ENCODE assay signal across 14 cellular contexts in genomic region chr12:56124133-56124532, GRCh38. TPM values are rescaled to one million over a fixed set of nuclear protein-coding genes. Genes with fewer than 3 reads are reported as not detected.
DNase-seq lines count a peak whose midpoint lies in the region; ATAC-seq and TF ChIP-seq lines count a peak whose summit lies in the region.
"Had no signal": no experiment of that assay in that cellular context is flagged by ENCODE, and none has a peak within 500 bp of the region (broad histone marks: within the 10 kb centered on the region; RNA-seq: fewer than 3 reads in every experiment).

No MANE protein-coding gene starts in this region.

- no peaks in the 10 kb centered on the region for H3K27me3 Mint-ChIP-seq in activated T-helper 1 cell treated with anti-CD3 and anti-CD28 coated beads, Interleukin-12 subunit alpha, Interleukin-12 subunit beta, Interleukin-2, Interleukin-4 antibody, amounts not matched to agents 30 ng/mL and 10 ng/mL and 1 ng/mL, durations not matched to agents 14 hours and 24 hours and 36 hours (ENCODE audit: insufficient read depth)
- H3K27me3 Mint-ChIP-seq in mesothelial cell of epicardium (ENCODE audit: low read depth) = no peaks in the 10 kb centered on the region

- H3K27me3 ChIP-seq in left ventricle myocardium inferior (ENCODE audit: low read depth) (no peaks in the 10 kb centered on the region), right atrium auricular region (no peaks in the 10 kb centered on the region), uterus (no peaks in the 10 kb centered on the region)

- H3K27ac ChIP-seq in left ventricle myocardium inferior (replicated peaks) = peak overlapping the region; percentile 17
- no peak overlapping the region for H3K27ac ChIP-seq in right atrium auricular region
- peak overlapping the region in 1 of 2 donors; percentile 89 for H3K27ac ChIP-seq in uterus

- TF ChIP-seq POLR2A in uterus (IDR thresholded peaks at IDR 0.05) = no peak

- peaks cover 47% of the 10 kb centered on the region for H3K4me1 Mint-ChIP-seq in activated T-helper 1 cell treated with anti-CD3 and anti-CD28 coated beads, Interleukin-12 subunit alpha, Interleukin-12 subunit beta, Interleukin-2, Interleukin-4 antibody, amounts not matched to agents 30 ng/mL and 10 ng/mL and 1 ng/mL, durations not matched to agents 14 hours and 24 hours and 36 hours (ENCODE audit: low read depth)
- H3K4me1 Mint-ChIP-seq in mesothelial cell of epicardium = peaks cover 27% of the 10 kb centered on the region

- H3K36me3 Mint-ChIP-seq in activated T-helper 1 cell treated with anti-CD3 and anti-CD28 coated beads, Interleukin-12 subunit alpha, Interleukin-12 subunit beta, Interleukin-2, Interleukin-4 antibody, amounts not matched to agents 30 ng/mL and 10 ng/mL and 1 ng/mL, durations not matched to agents 14 hours and 24 hours and 36 hours (ENCODE audit: low read depth) = peaks cover 10% of the 10 kb centered on the region
- H3K36me3 Mint-ChIP-seq in mesothelial cell of epicardium = no peaks in the 10 kb centered on the region

- TF ChIP-seq CTCF in left ventricle myocardium inferior (IDR thresholded peaks at IDR 0.05; ENCODE audit: borderline replicate concordance) (no peak), right atrium auricular region (IDR thresholded peaks at IDR 0.05) (no peak), mesothelial cell of epicardium (IDR thresholded peaks at IDR 0.05; ENCODE audit: unreplicated experiment) (no peak), uterus (IDR thresholded peaks at IDR 0.05) (no peak)

- DNase-seq in left ventricle myocardium inferior = no peak
- no peak for DNase-seq in right atrium auricular region (ENCODE audit: low spot score)
- DNase-seq in activated T-helper 1 cell treated with anti-CD3 and anti-CD28 coated beads, Interleukin-12 subunit alpha, Interleukin-12 subunit beta, Interleukin-2, Interleukin-4 antibody, amounts not matched to agents 30 ng/mL and 10 ng/mL and 1 ng/mL, durations not matched to agents 14 hours and 24 hours and 36 hours (ENCODE audit: low spot score) = no peak
- DNase-seq in mesothelial cell of epicardium (ENCODE audit: low spot score in 2 of 2, unreplicated experiment in 2 of 2) = no peak
- no peak for DNase-seq in ureter (ENCODE audit: low spot score)
- DNase-seq in uterus = no peak
- DNase-seq in glomerular visceral epithelial cell (ENCODE audit: extremely low spot score) = no peak
- DNase-seq: DMS79 treated with DMSO at 0.1 percent for 48 hours; NCI-H1105; SIG-M5; stimulated activated naive CD4-positive, alpha-beta T cell had no signal

- H3K36me3 ChIP-seq in left ventricle myocardium inferior (peaks cover 20% of the 10 kb centered on the region), right atrium auricular region (peaks cover 10% of the 10 kb centered on the region), uterus (no peaks in the 10 kb centered on the region)

- no peaks in the 10 kb centered on the region for H3K9me3 Mint-ChIP-seq in activated T-helper 1 cell treated with anti-CD3 and anti-CD28 coated beads, Interleukin-12 subunit alpha, Interleukin-12 subunit beta, Interleukin-2, Interleukin-4 antibody, amounts not matched to agents 30 ng/mL and 10 ng/mL and 1 ng/mL, durations not matched to agents 14 hours and 24 hours and 36 hours
- no peaks in the 10 kb centered on the region for H3K9me3 Mint-ChIP-seq in mesothelial cell of epicardium

- intact Hi-C loops in left ventricle myocardium inferior (cut with micrococcal nuclease) (no loop called here), uterus (cut with DNase I; ENCODE audit: low total_unique reads) (no loop called here)
- intact Hi-C loops in activated T-helper 1 cell treated with anti-CD3 and anti-CD28 coated beads, Interleukin-12 subunit alpha, Interleukin-12 subunit beta, Interleukin-2, Interleukin-4 antibody, amounts not matched to agents 30 ng/mL and 10 ng/mL and 1 ng/mL, durations not matched to agents 14 hours and 24 hours and 36 hours (cut with micrococcal nuclease) = no loop called here

- ATAC-seq in GM21737 (IDR thresholded peaks at IDR 0.05; ENCODE audit: unreplicated experiment) = no peak
- ATAC-seq: esophagus mucosa, left lobe of liver had no signal

- H3K4me1 ChIP-seq in left ventricle myocardium inferior (peaks cover 91% of the 10 kb centered on the region), right atrium auricular region (peaks cover 0 to 62% of the 10 kb centered on the region in 2 donors), uterus (peaks cover 10 to 13% of the 10 kb centered on the region in 2 donors)

- H3K9me3 ChIP-seq in left ventricle myocardium inferior (replicated peaks) (no peaks in the 10 kb centered on the region), right atrium auricular region (no peaks in the 10 kb centered on the region), uterus (no peaks in the 10 kb centered on the region)

- H3K4me3 ChIP-seq in left ventricle myocardium inferior (no peak overlapping the region), right atrium auricular region (no peak overlapping the region), uterus (no peak overlapping the region)

- H3K4me3 Mint-ChIP-seq in activated T-helper 1 cell treated with anti-CD3 and anti-CD28 coated beads, Interleukin-12 subunit alpha, Interleukin-12 subunit beta, Interleukin-2, Interleukin-4 antibody, amounts not matched to agents 30 ng/mL and 10 ng/mL and 1 ng/mL, durations not matched to agents 14 hours and 24 hours and 36 hours = no peak overlapping the region
- H3K4me3 Mint-ChIP-seq in mesothelial cell of epicardium = no peak overlapping the region

- H3K27ac Mint-ChIP-seq in activated T-helper 1 cell treated with anti-CD3 and anti-CD28 coated beads, Interleukin-12 subunit alpha, Interleukin-12 subunit beta, Interleukin-2, Interleukin-4 antibody, amounts not matched to agents 30 ng/mL and 10 ng/mL and 1 ng/mL, durations not matched to agents 14 hours and 24 hours and 36 hours = peak overlapping the region; percentile 43
- H3K27ac Mint-ChIP-seq in mesothelial cell of epicardium = peak overlapping the region; percentile 18

RNA-seq across cellular contexts. Expression of gene ESYT1, which starts 3.9 kb away (rescaled TPM):
- 23.2 TPM for total RNA-seq in left ventricle myocardium inferior
- total RNA-seq in right atrium auricular region = 10 to 100 TPM; 25.4 to 74.0 TPM
- total RNA-seq in activated T-helper 1 cell treated with anti-CD3 and anti-CD28 coated beads, Interleukin-12 subunit alpha, Interleukin-12 subunit beta, Interleukin-2, Interleukin-4 antibody, amounts not matched to agents 30 ng/mL and 10 ng/mL and 1 ng/mL, durations not matched to agents 14 hours and 24 hours and 36 hours = 159 and 161 TPM in 2 replicates
- total RNA-seq in mesothelial cell of epicardium = 64.7 to 69.4 TPM (median 67.2 TPM) in 3 replicates
- 131 TPM for total RNA-seq in ureter
- 100 to 1,000 TPM in 3 of 4 donors, 10 to 100 TPM in 1; 98.4 to 203 (median 134) TPM for total RNA-seq in uterus

RNA-seq across cellular contexts. Expression of gene ZC3H10, which starts 6.1 kb away (rescaled TPM):
- total RNA-seq in left ventricle myocardium inferior = 4.9 TPM
- 1 to 10 TPM; 2.1 to 2.9 TPM for total RNA-seq in right atrium auricular region
- 13.5 and 13.7 TPM in 2 replicates for total RNA-seq in activated T-helper 1 cell treated with anti-CD3 and anti-CD28 coated beads, Interleukin-12 subunit alpha, Interleukin-12 subunit beta, Interleukin-2, Interleukin-4 antibody, amounts not matched to agents 30 ng/mL and 10 ng/mL and 1 ng/mL, durations not matched to agents 14 hours and 24 hours and 36 hours
- total RNA-seq in mesothelial cell of epicardium = 7.8 to 9.2 TPM (median 8.0 TPM) in 3 replicates
- total RNA-seq in ureter = 9.8 TPM
- 1 to 10 TPM; 1.3 to 9.8 (median 4.2) TPM for total RNA-seq in uterus

RNA-seq across cellular contexts. Expression of gene RPL41, which starts 7.7 kb away (rescaled TPM):
- total RNA-seq in left ventricle myocardium inferior = 1,892 TPM
- total RNA-seq in right atrium auricular region = 1,000 to 10,000 TPM in 1 of 2 donors, 100 to 1,000 TPM in 1; 606 to 2,188 TPM
- total RNA-seq in activated T-helper 1 cell treated with anti-CD3 and anti-CD28 coated beads, Interleukin-12 subunit alpha, Interleukin-12 subunit beta, Interleukin-2, Interleukin-4 antibody, amounts not matched to agents 30 ng/mL and 10 ng/mL and 1 ng/mL, durations not matched to agents 14 hours and 24 hours and 36 hours = 3,669 and 3,676 TPM in 2 replicates
- total RNA-seq in mesothelial cell of epicardium = 3,814 to 4,057 TPM (median 4,017 TPM) in 3 replicates
- total RNA-seq in ureter = 5,339 TPM
- 1,000 to 10,000 TPM; 1,022 to 4,789 (median 2,600) TPM for total RNA-seq in uterus

RNA-seq across cellular contexts. Expression of gene PA2G4, which starts 19.8 kb away (rescaled TPM):
- 65.7 TPM for total RNA-seq in left ventricle myocardium inferior
- 100 to 1,000 TPM in 1 of 2 donors, 10 to 100 TPM in 1; 91.4 to 116 TPM for total RNA-seq in right atrium auricular region
- total RNA-seq in activated T-helper 1 cell treated with anti-CD3 and anti-CD28 coated beads, Interleukin-12 subunit alpha, Interleukin-12 subunit beta, Interleukin-2, Interleukin-4 antibody, amounts not matched to agents 30 ng/mL and 10 ng/mL and 1 ng/mL, durations not matched to agents 14 hours and 24 hours and 36 hours = 404 and 419 TPM in 2 replicates
- total RNA-seq in mesothelial cell of epicardium = 90.4 to 96.7 TPM (median 91.4 TPM) in 3 replicates
- total RNA-seq in ureter = 139 TPM
- total RNA-seq in uterus = 100 to 1,000 TPM in 1 of 4 donors, 10 to 100 TPM in 3; 64.4 to 120 (median 81.0) TPM

RNA-seq across cellular contexts. Expression of gene MYL6B, which starts 28.3 kb away (rescaled TPM):
- 54.1 TPM for total RNA-seq in left ventricle myocardium inferior
- 10 to 100 TPM; 36.1 to 55.1 TPM for total RNA-seq in right atrium auricular region
- 58.8 and 67.6 TPM in 2 replicates for total RNA-seq in activated T-helper 1 cell treated with anti-CD3 and anti-CD28 coated beads, Interleukin-12 subunit alpha, Interleukin-12 subunit beta, Interleukin-2, Interleukin-4 antibody, amounts not matched to agents 30 ng/mL and 10 ng/mL and 1 ng/mL, durations not matched to agents 14 hours and 24 hours and 36 hours
- total RNA-seq in mesothelial cell of epicardium = 150 to 151 TPM (median 150 TPM) in 3 replicates
- 37.8 TPM for total RNA-seq in ureter
- total RNA-seq in uterus = 10 to 100 TPM in 3 of 4 donors, 1 to 10 TPM in 1; 6.7 to 57.5 (median 27.0) TPM
